In genomic region chr2:233566141-233566956, GRCh38 we compare ENCODE assay signal across 1 cellular context.
TF ChIP-seq lines count a peak whose summit lies in the region.

USP40 (minus strand) TSS chr2:233566782; CDS start chr2:233565554, 1,228 bp downstream.

TF ChIP-seq in GM23338, 12 proteins besides CTCF, POLR2A, EP300 and RAD21 (continued from another document):
- TF ChIP-seq ETS1 (IDR thresholded peaks at IDR 0.05) (peak; percentile 74), EZH2 (IDR thresholded peaks at IDR 0.05; ENCODE audit: low read depth, unreplicated experiment) (no peak), ZNF114 (CRISPR knock-in tag; IDR thresholded peaks at IDR 0.05) (no peak), STAT1 (IDR thresholded peaks at IDR 0.05; ENCODE audit: unreplicated experiment) (no peak)
TF ChIP-seq in GM23338: peak in this region for 3.
